In the genomic region with DNA sequence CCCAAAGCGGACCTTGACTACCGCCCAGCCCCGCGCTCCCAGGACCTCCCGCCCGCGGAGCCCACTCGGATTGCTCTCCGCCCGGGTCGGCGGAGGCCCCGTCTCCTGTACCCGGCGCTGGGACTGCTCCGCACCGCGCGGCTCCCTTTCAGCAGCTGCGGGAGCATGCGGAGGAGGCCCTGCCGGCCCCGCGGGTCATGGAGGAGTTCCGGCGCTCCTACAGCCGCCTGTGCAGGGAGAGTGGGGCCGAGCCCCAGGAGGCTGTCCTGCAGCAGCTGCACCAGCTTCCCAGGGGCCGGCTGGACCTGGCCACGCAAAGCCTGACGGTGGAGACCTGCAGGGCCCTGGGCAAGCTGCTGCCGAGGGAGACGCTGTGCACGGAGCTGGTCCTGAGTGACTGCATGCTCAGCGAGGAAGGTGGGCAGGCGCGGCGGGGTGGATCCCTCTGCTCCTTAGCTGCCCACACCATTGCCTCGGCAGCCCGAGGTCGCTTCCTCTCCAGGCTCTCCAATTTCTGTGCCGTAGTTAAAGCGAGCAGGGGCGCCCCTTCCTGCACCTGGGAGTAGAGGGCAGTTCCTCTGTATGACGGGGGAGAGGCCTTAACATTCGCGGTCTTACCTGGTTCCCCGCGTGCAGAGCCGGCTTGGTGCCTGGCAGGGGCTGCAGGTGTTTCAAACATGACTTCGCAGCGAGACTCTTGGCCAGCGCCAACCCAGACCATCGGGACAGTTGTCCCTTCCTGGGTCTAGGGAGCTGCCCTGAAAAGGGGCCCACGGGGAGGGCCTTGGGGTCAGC, we compare ENCODE assay signal across 8 cellular contexts. TPM values are rescaled to one million over a fixed set of nuclear protein-coding genes. Genes with fewer than 3 reads are reported as not detected.
DNase-seq lines count a peak whose midpoint lies in the region; ATAC-seq, FAIRE-seq and TF ChIP-seq lines count a peak whose summit lies in the region.

No MANE protein-coding gene starts in this region.

- H3K9ac ChIP-seq in IMR-90 (ENCODE audit: low read depth, low read length): peak overlapping the region; percentile 81

- H3K4ac ChIP-seq in IMR-90 (ENCODE audit: low read depth, low read length): peak overlapping the region; percentile 64

- peak overlapping the region; percentile 32 for H3K4me3 ChIP-seq in CD4-positive, CD25-positive, alpha-beta regulatory T cell (ENCODE audit: low read depth, low read length)
- H3K4me3 ChIP-seq in IMR-90 (ENCODE audit: insufficient read depth, low read depth, low read length) (peak overlapping the region; percentile 75), hepatocyte (peak overlapping the region; percentile 30), small intestine (ENCODE audit: low read depth in 1 of 2, low read length in 2 of 2) (peak overlapping the region; percentile 60 to 82)

- H2AK9ac ChIP-seq in IMR-90 (replicated peaks; ENCODE audit: low read depth, low read length, poor library complexity): peak overlapping the region; percentile 90

- WGBS in IMR-90 (ENCODE audit: extremely low coverage in 2 of 2, insufficient read length in 1 of 2), 2 experiments: 11% methylated on average over 32 of the region's 55 CpGs; no CpG with 5 or more reads in 1 of the 2 experiments
- WGBS in hepatocyte (ENCODE audit: low lambda C conversion rate, missing lambda C conversion rate): 11% methylated on average over 47 of the region's 55 CpGs
- WGBS in small intestine, 3 donors: 1 to 4% (median 3%) methylated on average over 50 to 55 of the region's 55 CpGs

- H3K27me3 ChIP-seq in CD4-positive, CD25-positive, alpha-beta regulatory T cell (ENCODE audit: control insufficient read depth, insufficient read depth, low read length): no peaks in the 10 kb centered on the region
- H3K27me3 ChIP-seq in IMR-90 (ENCODE audit: control insufficient read depth, insufficient read depth, low read length): no peaks in the 10 kb centered on the region
- no peaks in the 10 kb centered on the region for H3K27me3 ChIP-seq in hepatocyte
- no peaks in the 10 kb centered on the region for H3K27me3 ChIP-seq in small intestine (ENCODE audit: control insufficient read depth in 2 of 2, insufficient read depth in 2 of 2, low read length in 2 of 2)

- no TSS peak for BruUV-seq in IMR-90 (replicated peaks; lab: Mats Ljungman, UMichigan)

- no peaks in the 10 kb centered on the region for H3K27me3 Mint-ChIP-seq in CD4-positive, CD25-positive, alpha-beta regulatory T cell

- H3K14ac ChIP-seq in IMR-90 (replicated peaks; ENCODE audit: low read depth, low read length): no peak overlapping the region

- TF ChIP-seq RAD21 in IMR-90 (IDR thresholded peaks at IDR 0.05; ENCODE audit: low read length): no peak

- H3K79me2 ChIP-seq in hepatocyte: peaks cover 11% of the 10 kb centered on the region

- no peaks in the 10 kb centered on the region for H3K9me3 Mint-ChIP-seq in CD4-positive, CD25-positive, alpha-beta regulatory T cell

- no peak overlapping the region for H4K91ac ChIP-seq in IMR-90 (ENCODE audit: insufficient read depth, low read depth, low read length)

- in situ Hi-C loops in IMR-90 (cut with MboI; ENCODE audit: low sequenced_read_pairs): no loop called here

- H3K27ac Mint-ChIP-seq in CD4-positive, CD25-positive, alpha-beta regulatory T cell: no peak overlapping the region

- H3K56ac ChIP-seq in IMR-90 (ENCODE audit: extremely low read depth, insufficient read depth, low read length): peak overlapping the region; percentile 59; the same call in 1 of the 2 replicates

- no peak for ATAC-seq in CD4-positive, CD25-positive, alpha-beta regulatory T cell (ENCODE audit: low read depth in 2 of 2)
- ATAC-seq in GM18907 (IDR thresholded peaks at IDR 0.05; ENCODE audit: unreplicated experiment) (peak; percentile 7), IMR-90 (ENCODE audit: low read depth) (peak; percentile 6), GM18868 (IDR thresholded peaks at IDR 0.05; ENCODE audit: unreplicated experiment) (no peak), HG03469 (IDR thresholded peaks at IDR 0.05; ENCODE audit: unreplicated experiment) (no peak)

- dilution Hi-C loops in IMR-90 (cut with HindIII; ENCODE audit: low sequenced_read_pairs, unreplicated experiment): no loop called here

- CTCF ChIA-PET in IMR-90 (lab: Yijun Ruan, JAX): interaction anchor here (1.0 to 1.3 kb wide), 2 partner anchors 14 to 64 kb away, joined by 3 to 11 read pairs; partner anchors contain the start of gene DCXR

- H2BK15ac ChIP-seq in IMR-90 (ENCODE audit: low read depth, low read length): no peak overlapping the region

- TF ChIP-seq CTCF in IMR-90 (conservative IDR thresholded peaks at IDR 0.05; ENCODE audit: low read depth, low read length) (no peak), hepatocyte (IDR thresholded peaks at IDR 0.05; ENCODE audit: poor library complexity) (no peak)

- H2AFZ ChIP-seq in IMR-90 (replicated peaks; ENCODE audit: low read length, poor library complexity): peak overlapping the region; percentile 91
- H2AFZ ChIP-seq in hepatocyte: peak overlapping the region; percentile 41

- H3K9me3 ChIP-seq in CD4-positive, CD25-positive, alpha-beta regulatory T cell (ENCODE audit: control insufficient read depth in 2 of 2, low read length in 2 of 2): no peaks in the 10 kb centered on the region
- H3K9me3 ChIP-seq in IMR-90 (ENCODE audit: control insufficient read depth, insufficient read depth, low read length): no peaks in the 10 kb centered on the region
- no peaks in the 10 kb centered on the region for H3K9me3 ChIP-seq in hepatocyte (ENCODE audit: low read depth)
- H3K9me3 ChIP-seq in small intestine (ENCODE audit: control insufficient read depth, low read depth): no peaks in the 10 kb centered on the region

- POLR2A ChIA-PET in IMR-90 (lab: Charles Lee; ENCODE audit: unreplicated experiment): no interaction called here

- peaks cover 24% of the 10 kb centered on the region for H4K20me1 ChIP-seq in IMR-90 (ENCODE audit: insufficient read depth, low read length)
- no peaks in the 10 kb centered on the region for H4K20me1 ChIP-seq in hepatocyte (ENCODE audit: insufficient read depth, poor library complexity, severe bottlenecking)

- peak overlapping the region; percentile 57 to 78; a peak in 2 of 4 replicates for H4K8ac ChIP-seq in IMR-90 (ENCODE audit: low read depth in 2 of 2, low read length in 2 of 2)

- DNase-seq in CD4-positive, CD25-positive, alpha-beta regulatory T cell: peak in 1 of 3 donors; percentile 44
- DNase-seq in IMR-90: peak; percentile 8
- peak; percentile 55 to 62 for DNase-seq in activated T-cell treated with anti-CD3 and anti-CD28 coated beads, Interleukin-2, amount 50 U/mL, for 48 hours
- DNase-seq in hepatocyte (ENCODE audit: low spot score): peak; percentile 55
- peak; percentile 16 for DNase-seq in small intestine

- no peak overlapping the region for H3K27ac ChIP-seq in CD4-positive, CD25-positive, alpha-beta regulatory T cell (ENCODE audit: insufficient read depth, low read length, poor library complexity, severe bottlenecking)
- H3K27ac ChIP-seq in IMR-90 (ENCODE audit: insufficient read depth, low read length): peak overlapping the region; percentile 47; the same call in 1 of the 2 replicates
- no peak overlapping the region for H3K27ac ChIP-seq in hepatocyte
- H3K27ac ChIP-seq in small intestine (ENCODE audit: low read depth in 1 of 2, low read length in 1 of 2): no peak overlapping the region

- H2AK5ac ChIP-seq in IMR-90 (ENCODE audit: low read depth, low read length): peak overlapping the region; percentile 60; the same call in 1 of the 2 replicates

- H2BK5ac ChIP-seq in IMR-90 (ENCODE audit: low read depth, low read length, poor library complexity, severe bottlenecking): no peak overlapping the region

- H3K18ac ChIP-seq in IMR-90 (ENCODE audit: low read depth, low read length): no peak overlapping the region

- H3K36me3 ChIP-seq in CD4-positive, CD25-positive, alpha-beta regulatory T cell (ENCODE audit: control insufficient read depth, insufficient read depth, low read length): no peaks in the 10 kb centered on the region
- peaks cover 4% of the 10 kb centered on the region for H3K36me3 ChIP-seq in IMR-90 (ENCODE audit: control insufficient read depth, insufficient read depth, low read length)
- H3K36me3 ChIP-seq in hepatocyte (replicated peaks; ENCODE audit: insufficient read depth, low read depth): no peaks in the 10 kb centered on the region
- H3K36me3 ChIP-seq in small intestine (ENCODE audit: control insufficient read depth in 2 of 2, insufficient read depth in 2 of 2, low read length in 2 of 2): no peaks in the 10 kb centered on the region

- peak overlapping the region; percentile 99 for H3K4me2 ChIP-seq in IMR-90 (ENCODE audit: low read depth, low read length)
- H3K4me2 ChIP-seq in hepatocyte: peak overlapping the region; percentile 88

- peak overlapping the region; percentile 82 to 92 (median 83) for H3K4me3 Mint-ChIP-seq in CD4-positive, CD25-positive, alpha-beta regulatory T cell

- no peak for TF ChIP-seq POLR2A in IMR-90 (IDR thresholded peaks at IDR 0.05; ENCODE audit: low read depth, low read length)

- H3K9me2 ChIP-seq in hepatocyte (replicated peaks; ENCODE audit: insufficient read depth): no peaks in the 10 kb centered on the region

- intact Hi-C loops in IMR-90 (cut with micrococcal nuclease): loop anchor here (2.0 kb wide), 1 partner anchor 151 kb away; no protein-coding TSS in a partner anchor

- H2BK120ac ChIP-seq in IMR-90 (ENCODE audit: low read depth, low read length): no peak overlapping the region

- H3K4me1 Mint-ChIP-seq in CD4-positive, CD25-positive, alpha-beta regulatory T cell: peaks cover 0 to 33% (median 8%) of the 10 kb centered on the region in 4 donors

- no peak for FAIRE-seq in small intestine (lab: Jason Lieb, UNC)

- no peaks in the 10 kb centered on the region for H3K9me1 ChIP-seq in IMR-90 (ENCODE audit: insufficient read depth, low read length)

- H3K4me1 ChIP-seq in CD4-positive, CD25-positive, alpha-beta regulatory T cell (ENCODE audit: control insufficient read depth, insufficient read depth, low read length, poor library complexity, severe bottlenecking): peaks cover 31% of the 10 kb centered on the region
- H3K4me1 ChIP-seq in IMR-90 (ENCODE audit: control insufficient read depth, insufficient read depth, low read length) (peaks cover 13% of the 10 kb centered on the region), hepatocyte (ENCODE audit: insufficient read depth) (peaks cover 19% of the 10 kb centered on the region), small intestine (ENCODE audit: control insufficient read depth in 2 of 2, insufficient read depth in 1 of 2, low read depth in 1 of 2, low read length in 1 of 2) (peaks cover 2 to 5% of the 10 kb centered on the region in 2 donors)

- no peaks in the 10 kb centered on the region for H3K36me3 Mint-ChIP-seq in CD4-positive, CD25-positive, alpha-beta regulatory T cell

- no peak overlapping the region for H2BK20ac ChIP-seq in IMR-90 (ENCODE audit: low read depth, low read length)

- H3K79me1 ChIP-seq in IMR-90 (ENCODE audit: low read depth in 1 of 2, low read length in 2 of 2): peaks cover 12 to 46% of the 10 kb centered on the region in 2 experiments

- H4K5ac ChIP-seq in IMR-90 (ENCODE audit: low read depth, low read length): no peak overlapping the region

- 0 out of 2 replicates have a peak overlapping the region, but pooled peaks have one; percentile 70 for H3K23ac ChIP-seq in IMR-90 (ENCODE audit: low read depth, low read length)

RNA-seq across cellular contexts. Expression of gene LRRC45, which starts 0.5 kb away (rescaled TPM):
- 16.6 TPM for total RNA-seq in CD4-positive, CD25-positive, alpha-beta regulatory T cell
- polyA plus RNA-seq in CD4-positive, CD25-positive, alpha-beta regulatory T cell: 1 to 10 TPM; 3.9 to 7.7 (median 6.0) TPM
- total RNA-seq in IMR-90 (2012; rRNA removed): 7.2 and 7.8 TPM in 2 replicates
- 10.2 and 10.9 TPM in 2 replicates for polyA plus RNA-seq in IMR-90 (2012; rRNA removed)
- 6.8 and 8.0 TPM in 2 replicates for polyA plus RNA-seq in IMR-90 (2012; cell fraction: cytosol; rRNA removed)
- 46.7 and 84.8 TPM in 2 replicates for polyA plus RNA-seq in IMR-90 (2012; cell fraction: nucleus; rRNA removed; ENCODE audit: low replicate concordance)
- total RNA-seq in hepatocyte: 12.8 and 15.5 TPM in 2 replicates
- polyA plus RNA-seq in hepatocyte: 14.7 and 17.2 TPM in 2 replicates
- polyA plus RNA-seq in small intestine: 10 to 100 TPM; 10.8 to 26.7 (median 18.6) TPM

RNA-seq across cellular contexts. Expression of gene CENPX, which starts 1.0 kb away (rescaled TPM):
- 31.4 TPM for total RNA-seq in CD4-positive, CD25-positive, alpha-beta regulatory T cell
- polyA plus RNA-seq in CD4-positive, CD25-positive, alpha-beta regulatory T cell: 10 to 100 TPM; 43.8 to 66.4 (median 65.0) TPM
- total RNA-seq in IMR-90 (2012; rRNA removed) (44.8 and 45.3 TPM in 2 replicates), hepatocyte (58.2 and 64.5 TPM in 2 replicates)
- polyA plus RNA-seq in IMR-90 (2012; rRNA removed) (86.8 and 100 TPM in 2 replicates), hepatocyte (83.2 and 84.3 TPM in 2 replicates), small intestine (100 to 1,000 TPM; 118 to 241 (median 126) TPM)
- 102 and 133 TPM in 2 replicates for polyA plus RNA-seq in IMR-90 (2012; cell fraction: cytosol; rRNA removed)
- 82.2 and 166 TPM in 2 replicates for polyA plus RNA-seq in IMR-90 (2012; cell fraction: nucleus; rRNA removed; ENCODE audit: low replicate concordance)

RNA-seq across cellular contexts. Expression of gene RAC3, which starts 7.8 kb away (rescaled TPM):
- total RNA-seq in CD4-positive, CD25-positive, alpha-beta regulatory T cell: 3.6 TPM
- under 1 TPM in 1 of 4 donors, not detected in 3; 0.26 TPM for polyA plus RNA-seq in CD4-positive, CD25-positive, alpha-beta regulatory T cell
- total RNA-seq in IMR-90 (2012; rRNA removed): 5.7 and 7.2 TPM in 2 replicates
- polyA plus RNA-seq in IMR-90 (2012; rRNA removed): 23.4 and 32.0 TPM in 2 replicates
- polyA plus RNA-seq in IMR-90 (2012; cell fraction: cytosol; rRNA removed): 34.9 and 48.2 TPM in 2 replicates
- polyA plus RNA-seq in IMR-90 (2012; cell fraction: nucleus; rRNA removed; ENCODE audit: low replicate concordance): 20.2 and 75.8 TPM in 2 replicates
- total RNA-seq in hepatocyte: 11.8 and 13.7 TPM in 2 replicates
- 5.2 and 5.5 TPM in 2 replicates for polyA plus RNA-seq in hepatocyte
- 10 to 100 TPM in 1 of 3 donors, 1 to 10 TPM in 1, under 1 TPM in 1; 0.81 to 11.2 (median 4.7) TPM for polyA plus RNA-seq in small intestine

RNA-seq across cellular contexts. Expression of gene DCXR, which starts 13.9 kb away (rescaled TPM):
- total RNA-seq in CD4-positive, CD25-positive, alpha-beta regulatory T cell: 96.9 TPM
- 100 to 1,000 TPM; 125 to 150 (median 131) TPM for polyA plus RNA-seq in CD4-positive, CD25-positive, alpha-beta regulatory T cell
- total RNA-seq in IMR-90 (2012; rRNA removed) (36.6 and 36.9 TPM in 2 replicates), hepatocyte (118 and 125 TPM in 2 replicates)
- polyA plus RNA-seq in IMR-90 (2012; rRNA removed) (129 and 139 TPM in 2 replicates), hepatocyte (185 and 207 TPM in 2 replicates), small intestine (100 to 1,000 TPM; 103 to 147 (median 121) TPM)
- polyA plus RNA-seq in IMR-90 (2012; cell fraction: cytosol; rRNA removed): 135 and 154 TPM in 2 replicates
- 94.9 and 309 TPM in 2 replicates for polyA plus RNA-seq in IMR-90 (2012; cell fraction: nucleus; rRNA removed; ENCODE audit: low replicate concordance)

RNA-seq across cellular contexts. Expression of gene RFNG, which starts 28.0 kb away (rescaled TPM):
- total RNA-seq in CD4-positive, CD25-positive, alpha-beta regulatory T cell: 35.1 TPM
- polyA plus RNA-seq in CD4-positive, CD25-positive, alpha-beta regulatory T cell: 1 to 10 TPM; 3.2 to 5.6 (median 4.4) TPM
- total RNA-seq in IMR-90 (2012; rRNA removed) (6.8 and 8.6 TPM in 2 replicates), hepatocyte (39.6 and 43.2 TPM in 2 replicates)
- polyA plus RNA-seq in IMR-90 (2012; rRNA removed) (47.3 and 51.1 TPM in 2 replicates), hepatocyte (109 and 118 TPM in 2 replicates), small intestine (10 to 100 TPM; 35.4 to 43.8 (median 40.0) TPM)
- 27.2 and 51.3 TPM in 2 replicates for polyA plus RNA-seq in IMR-90 (2012; cell fraction: cytosol; rRNA removed)
- 271 and 643 TPM in 2 replicates for polyA plus RNA-seq in IMR-90 (2012; cell fraction: nucleus; rRNA removed; ENCODE audit: low replicate concordance)

Comparison
In these comparisons a context has a peak if more than half of its experiments do, and no peak if none do; other contexts are left out.
1. ATAC-seq: peak in GM18907 (single experiment) and IMR-90 (single experiment); none in CD4-positive, CD25-positive, alpha-beta regulatory T cell (0 of 2), GM18868 (single experiment) and HG03469 (single experiment).
2. Peak in every context shown above with its lines, with median percentiles within 50 percentile points of each other: H3K4me3 ChIP-seq.